In genomic region chr18:61535401-61535800, GRCh38 we compare ENCODE assay signal across 32 cellular contexts.
"Had no signal": no experiment of that assay in that cellular context is flagged by ENCODE, and none has a peak within 500 bp of the region (broad histone marks: within the 10 kb centered on the region; RNA-seq: fewer than 3 reads in every experiment).

No MANE protein-coding gene starts in this region.

- H3K27ac Mint-ChIP-seq: naive thymus-derived CD8-positive, alpha-beta T cell; nephron; neural progenitor cell; progenitor cell of endocrine pancreas; stimulated activated memory B cell treated with anti-CD40 and anti-IgM and Interleukin-4, amounts not matched to agents 10 μg/mL and 1 μg/mL and 100 μg/mL, for 72 hours; stimulated activated naive CD8-positive, alpha-beta T cell treated with anti-CD3 and anti-CD28 coated beads, Interleukin-15, amount 100 ng/mL, for 72 hours; type B pancreatic cell had no signal

- H3K36me3 ChIP-seq: neural progenitor cell, ovary, right lobe of liver, sigmoid colon, spleen, suprapubic skin, tibial artery, transverse colon, upper lobe of right lung, uterus had no signal

- H3K27me3 Mint-ChIP-seq: stimulated activated memory B cell treated with anti-CD40 and anti-IgM and Interleukin-4, amounts not matched to agents 10 μg/mL and 1 μg/mL and 100 μg/mL, for 72 hours; type B pancreatic cell had no signal

- H3K4me3 ChIP-seq: neural progenitor cell, ovary, psoas muscle, right lobe of liver, sigmoid colon, skin epidermis, smooth muscle cell, spleen, suprapubic skin, testis, tibial artery, transverse colon, upper lobe of right lung, uterus had no signal

- DNase-seq: naive thymus-derived CD8-positive, alpha-beta T cell; occipital lobe; ovary; posterior cingulate gyrus; psoas muscle; right cardiac atrium; right lobe of liver; sigmoid colon; spleen; stimulated activated CD4-positive, alpha-beta T cell treated with anti-CD3 and anti-CD28 coated beads, Interleukin-12 subunit alpha, Interleukin-12 subunit beta, amount 100 ng/mL, for 4 hours; stimulated activated CD4-positive, alpha-beta T cell treated with anti-CD3 and anti-CD28 coated beads, Interleukin-1b, Interleukin-23, amount 100 ng/mL, for 48 hours; stimulated activated CD4-positive, alpha-beta T cell treated with anti-CD3 and anti-CD28 coated beads, Interleukin-4, amount 100 ng/mL, for 1 hour; stimulated activated CD4-positive, alpha-beta T cell treated with anti-CD3 and anti-CD28 coated beads, Interleukin-4, amount 100 ng/mL, for 4 hours; stimulated activated CD8-positive, alpha-beta memory T cell treated with anti-CD3 and anti-CD28 coated beads, Interleukin-4, amount 100 ng/mL, for 48 hours; stimulated activated naive CD4-positive, alpha-beta T cell; stimulated activated naive CD8-positive, alpha-beta T cell treated with anti-CD3 and anti-CD28 coated beads, Interleukin-15, amount 100 ng/mL, for 72 hours; stimulated activated naive CD8-positive, alpha-beta T cell treated with anti-CD3 and anti-CD28 coated beads, Interleukin-15, Interleukin-2, amounts not matched to agents 100 U/mL and 50 U/mL, for 24 hours; substantia nigra; testis; tibial artery; transverse colon; upper lobe of right lung; uterus had no signal

- H3K9me3 Mint-ChIP-seq: naive thymus-derived CD8-positive, alpha-beta T cell; nephron; neural progenitor cell; stimulated activated memory B cell treated with anti-CD40 and anti-IgM and Interleukin-4, amounts not matched to agents 10 μg/mL and 1 μg/mL and 100 μg/mL, for 72 hours; stimulated activated naive CD8-positive, alpha-beta T cell treated with anti-CD3 and anti-CD28 coated beads, Interleukin-15, amount 100 ng/mL, for 72 hours; type B pancreatic cell had no signal

- H3K4me1 ChIP-seq: parathyroid adenoma, psoas muscle, right lobe of liver, sigmoid colon, spleen, suprapubic skin, testis, tibial artery, transverse colon, upper lobe of right lung, uterus had no signal

- H3K9me3 ChIP-seq: ovary, psoas muscle, right lobe of liver, sigmoid colon, spleen, suprapubic skin, testis, tibial artery, transverse colon, upper lobe of right lung, uterus had no signal

- H3K27me3 ChIP-seq: neural progenitor cell, ovary, right lobe of liver, sigmoid colon, suprapubic skin, testis, tibial artery, transverse colon, upper lobe of right lung, uterus had no signal

- H3K36me3 Mint-ChIP-seq: naive thymus-derived CD8-positive, alpha-beta T cell; stimulated activated memory B cell treated with anti-CD40 and anti-IgM and Interleukin-4, amounts not matched to agents 10 μg/mL and 1 μg/mL and 100 μg/mL, for 72 hours; type B pancreatic cell had no signal

- H3K27ac ChIP-seq: neural progenitor cell, ovary, parathyroid adenoma, psoas muscle, right lobe of liver, sigmoid colon, skin epidermis, spleen, suprapubic skin, testis, tibial artery, transverse colon, upper lobe of right lung, uterus had no signal

- H3K4me1 Mint-ChIP-seq: naive thymus-derived CD8-positive, alpha-beta T cell; nephron; neural progenitor cell; stimulated activated memory B cell treated with anti-CD40 and anti-IgM and Interleukin-4, amounts not matched to agents 10 μg/mL and 1 μg/mL and 100 μg/mL, for 72 hours; stimulated activated naive CD8-positive, alpha-beta T cell treated with anti-CD3 and anti-CD28 coated beads, Interleukin-15, amount 100 ng/mL, for 72 hours had no signal

- ATAC-seq: naive thymus-derived CD8-positive, alpha-beta T cell; psoas muscle; right cardiac atrium; right lobe of liver; stimulated activated memory B cell treated with anti-CD40 and anti-IgM and Interleukin-4, amounts not matched to agents 10 μg/mL and 1 μg/mL and 100 μg/mL, for 72 hours; stimulated activated naive CD8-positive, alpha-beta T cell treated with anti-CD3 and anti-CD28 coated beads, Interleukin-15, amount 100 ng/mL, for 72 hours; stimulated activated naive CD8-positive, alpha-beta T cell treated with anti-CD3 and anti-CD28 coated beads, Interleukin-15, Interleukin-2, amounts not matched to agents 100 U/mL and 50 U/mL, for 24 hours; upper lobe of right lung had no signal

- H3K4me3 Mint-ChIP-seq: naive thymus-derived CD8-positive, alpha-beta T cell; nephron; neural progenitor cell; stimulated activated memory B cell treated with anti-CD40 and anti-IgM and Interleukin-4, amounts not matched to agents 10 μg/mL and 1 μg/mL and 100 μg/mL, for 72 hours; stimulated activated naive CD8-positive, alpha-beta T cell treated with anti-CD3 and anti-CD28 coated beads, Interleukin-15, amount 100 ng/mL, for 72 hours; type B pancreatic cell had no signal
